19 cellular contexts compared by ENCODE assay signal in genomic region chr13:40522234-40522633, GRCh38.
"Had no signal": no experiment of that assay in that cellular context is flagged by ENCODE, and none has a peak within 500 bp of the region (broad histone marks: within the 10 kb centered on the region; RNA-seq: fewer than 3 reads in every experiment).

No MANE protein-coding gene starts in this region.

- H3K36me3 ChIP-seq: neural progenitor cell, tibial artery had no signal

- H3K36me3 Mint-ChIP-seq: activated naive CD4-positive, alpha-beta T cell treated with anti-CD3 and anti-CD28 coated beads, Interleukin-2, amount 10 ng/mL, durations not matched to agents 7 days and 5 days; neural progenitor cell; stimulated activated memory B cell treated with anti-CD40 and anti-IgM and Interleukin-4, amounts not matched to agents 10 μg/mL and 1 μg/mL and 100 μg/mL, for 72 hours; T-cell had no signal

- H3K9me3 Mint-ChIP-seq: activated B cell treated with CpG ODN at 0.5 μM for 24 hours; activated naive CD4-positive, alpha-beta T cell treated with anti-CD3 and anti-CD28 coated beads, Interleukin-2, amount 10 ng/mL, durations not matched to agents 7 days and 5 days; neural progenitor cell; stimulated activated memory B cell treated with anti-CD40 and anti-IgM and Interleukin-4, amounts not matched to agents 10 μg/mL and 1 μg/mL and 100 μg/mL, for 72 hours; T-cell had no signal

- H3K27ac ChIP-seq: body of pancreas, dorsolateral prefrontal cortex, neural progenitor cell, psoas muscle, SK-N-MC, tibial artery had no signal

- H3K9me3 ChIP-seq: body of pancreas, psoas muscle had no signal

- DNase-seq: activated B cell treated with CpG ODN at 0.5 μM for 24 hours; activated CD4-positive, alpha-beta T cell treated with anti-CD3 and anti-CD28 coated beads, Interleukin-2, amount 10 ng/mL, durations not matched to agents 7 days and 5 days; activated CD8-positive, alpha-beta memory T cell treated with anti-CD3 and anti-CD28 coated beads, Interleukin-2, amount 50 U/mL, for 48 hours; activated naive CD4-positive, alpha-beta T cell treated with anti-CD3 and anti-CD28 coated beads, Interleukin-2, amount 10 ng/mL, durations not matched to agents 7 days and 5 days; amygdala; body of pancreas; central memory CD4-positive, alpha-beta T cell; dorsolateral prefrontal cortex; foreskin fibroblast; mesendoderm; naive thymus-derived CD4-positive, alpha-beta T cell; psoas muscle; stimulated activated CD4-positive, alpha-beta T cell treated with anti-CD3 and anti-CD28 coated beads, Interleukin-4, amount 100 ng/mL, for 24 hours; T-cell; tibial artery had no signal

- H3K27me3 Mint-ChIP-seq: activated B cell treated with CpG ODN at 0.5 μM for 24 hours; activated CD4-positive, alpha-beta T cell treated with anti-CD3 and anti-CD28 coated beads, Interleukin-2, amount 10 ng/mL, durations not matched to agents 7 days and 5 days; activated naive CD4-positive, alpha-beta T cell treated with anti-CD3 and anti-CD28 coated beads, Interleukin-2, amount 10 ng/mL, durations not matched to agents 7 days and 5 days; naive thymus-derived CD4-positive, alpha-beta T cell; stimulated activated memory B cell treated with anti-CD40 and anti-IgM and Interleukin-4, amounts not matched to agents 10 μg/mL and 1 μg/mL and 100 μg/mL, for 72 hours; T-cell had no signal

- H3K4me1 ChIP-seq: neural progenitor cell, psoas muscle had no signal

- ATAC-seq: body of pancreas; naive thymus-derived CD4-positive, alpha-beta T cell; psoas muscle; sciatic nerve; stimulated activated memory B cell treated with anti-CD40 and anti-IgM and Interleukin-4, amounts not matched to agents 10 μg/mL and 1 μg/mL and 100 μg/mL, for 72 hours; T-cell had no signal

- H3K4me3 ChIP-seq: body of pancreas, dorsolateral prefrontal cortex, neural progenitor cell, psoas muscle, SK-N-MC, tibial artery had no signal

- H3K4me3 Mint-ChIP-seq: activated B cell treated with CpG ODN at 0.5 μM for 24 hours; activated CD4-positive, alpha-beta T cell treated with anti-CD3 and anti-CD28 coated beads, Interleukin-2, amount 10 ng/mL, durations not matched to agents 7 days and 5 days; activated naive CD4-positive, alpha-beta T cell treated with anti-CD3 and anti-CD28 coated beads, Interleukin-2, amount 10 ng/mL, durations not matched to agents 7 days and 5 days; naive thymus-derived CD4-positive, alpha-beta T cell; neural progenitor cell; stimulated activated memory B cell treated with anti-CD40 and anti-IgM and Interleukin-4, amounts not matched to agents 10 μg/mL and 1 μg/mL and 100 μg/mL, for 72 hours; T-cell had no signal

- H3K27ac Mint-ChIP-seq: activated B cell treated with CpG ODN at 0.5 μM for 24 hours; activated CD4-positive, alpha-beta T cell treated with anti-CD3 and anti-CD28 coated beads, Interleukin-2, amount 10 ng/mL, durations not matched to agents 7 days and 5 days; activated naive CD4-positive, alpha-beta T cell treated with anti-CD3 and anti-CD28 coated beads, Interleukin-2, amount 10 ng/mL, durations not matched to agents 7 days and 5 days; neural progenitor cell; stimulated activated memory B cell treated with anti-CD40 and anti-IgM and Interleukin-4, amounts not matched to agents 10 μg/mL and 1 μg/mL and 100 μg/mL, for 72 hours; T-cell had no signal

- H3K27me3 ChIP-seq: body of pancreas, dorsolateral prefrontal cortex, neural progenitor cell, tibial artery had no signal
